Comparison of ENCODE assay signal across 16 cellular contexts in genomic region chr12:50013361-50014147, GRCh38. TPM values are rescaled to one million over a fixed set of nuclear protein-coding genes. Genes with fewer than 3 reads are reported as not detected.
DNase-seq lines count a peak whose midpoint lies in the region; ATAC-seq and TF ChIP-seq lines count a peak whose summit lies in the region.
"Had no signal": no experiment of that assay in that cellular context is flagged by ENCODE, and none has a peak within 500 bp of the region (broad histone marks: within the 10 kb centered on the region; RNA-seq: fewer than 3 reads in every experiment).

No MANE protein-coding gene starts in this region.

- no peaks in the 10 kb centered on the region for H3K27me3 Mint-ChIP-seq in activated CD4-positive, alpha-beta T cell treated with anti-CD3 and anti-CD28 coated beads for 36 hours
- H3K27me3 Mint-ChIP-seq in central memory CD8-positive, alpha-beta T cell: no peaks in the 10 kb centered on the region

- no peak for DNase-seq in activated CD4-positive, alpha-beta T cell treated with anti-CD3 and anti-CD28 coated beads for 36 hours
- no peak for DNase-seq in activated CD4-positive, alpha-beta T cell treated with anti-CD3 and anti-CD28 coated beads for 1 hour
- peak; percentile 26 for DNase-seq in M059J (ENCODE audit: low read depth)
- no peak for DNase-seq in central memory CD8-positive, alpha-beta T cell (ENCODE audit: low spot score in 2 of 2)
- DNase-seq in putamen (ENCODE audit: low spot score): peak; percentile 37
- no peak for DNase-seq in MG63
- no peak for DNase-seq in SKM-1 treated with dmso at 0.1 percent for 144 hours (lab: John Stamatoyannopoulos, UW; ENCODE audit: unreplicated experiment)
- no peak for DNase-seq in left lung
- DNase-seq: activated CD4-positive, alpha-beta T cell treated with anti-CD3 and anti-CD28 coated beads, Interleukin-2, amount 50 U/mL, for 1 hour; amygdala; Caco-2; dermis blood vessel endothelial cell; left cardiac atrium; NCI-H2081; psoas muscle had no signal

- H3K27ac Mint-ChIP-seq in activated CD4-positive, alpha-beta T cell treated with anti-CD3 and anti-CD28 coated beads for 36 hours: no peak overlapping the region
- H3K27ac Mint-ChIP-seq in central memory CD8-positive, alpha-beta T cell (ENCODE audit: low read depth): peak overlapping the region; percentile 17

- TF ChIP-seq CTCF in left lung (IDR thresholded peaks at IDR 0.05): no peak

- peaks cover 31% of the 10 kb centered on the region for H3K36me3 Mint-ChIP-seq in activated CD4-positive, alpha-beta T cell treated with anti-CD3 and anti-CD28 coated beads for 36 hours (ENCODE audit: low read depth)
- H3K36me3 Mint-ChIP-seq in central memory CD8-positive, alpha-beta T cell (ENCODE audit: insufficient read depth): peaks cover 12% of the 10 kb centered on the region

- no peak overlapping the region for H3K4me3 ChIP-seq in MG63
- H3K4me3 ChIP-seq in left lung: no peak overlapping the region
- H3K4me3 ChIP-seq: A549, psoas muscle had no signal

- peaks cover 0 to 20% of the 10 kb centered on the region in 2 donors for H3K4me1 ChIP-seq in left lung
- H3K4me1 ChIP-seq: Caco-2, psoas muscle had no signal

- CTCF ChIA-PET in activated CD4-positive, alpha-beta T cell treated with anti-CD3 and anti-CD28 coated beads for 36 hours (lab: Charles Lee): interaction anchor here (0.6 to 1.4 kb wide), 8 partner anchors 26 to 120 kb away, joined by 3 to 5 read pairs (median 3); no protein-coding TSS in a partner anchor

- peaks cover 9% of the 10 kb centered on the region for H3K4me1 Mint-ChIP-seq in activated CD4-positive, alpha-beta T cell treated with anti-CD3 and anti-CD28 coated beads for 36 hours
- peaks cover 7% of the 10 kb centered on the region for H3K4me1 Mint-ChIP-seq in central memory CD8-positive, alpha-beta T cell

- POLR2A ChIA-PET in activated CD4-positive, alpha-beta T cell treated with anti-CD3 and anti-CD28 coated beads for 36 hours (lab: Charles Lee): no interaction called here

- intact Hi-C loops in activated CD4-positive, alpha-beta T cell treated with anti-CD3 and anti-CD28 coated beads for 36 hours (cut with DNase I, micrococcal nuclease): no loop called here
- intact Hi-C loops in left lung (cut with DNase I): no loop called here

- peak; percentile 55 for ATAC-seq in activated CD4-positive, alpha-beta T cell treated with anti-CD3 and anti-CD28 coated beads for 36 hours
- ATAC-seq in central memory CD8-positive, alpha-beta T cell (replicated peaks; ENCODE audit: extremely low read depth, poor library complexity, severe bottlenecking): no peak
- no peak for ATAC-seq in left lung
- ATAC-seq: A549, left cardiac atrium, psoas muscle had no signal

- H3K9me3 ChIP-seq in MG63 (no peaks in the 10 kb centered on the region), left lung (no peaks in the 10 kb centered on the region)
- H3K9me3 ChIP-seq: A549, Caco-2, psoas muscle had no signal

- H3K9me3 Mint-ChIP-seq in activated CD4-positive, alpha-beta T cell treated with anti-CD3 and anti-CD28 coated beads for 36 hours (ENCODE audit: low read depth): no peaks in the 10 kb centered on the region
- H3K9me3 Mint-ChIP-seq in central memory CD8-positive, alpha-beta T cell: no peaks in the 10 kb centered on the region

- H3K27ac ChIP-seq in left lung: no peak overlapping the region
- H3K27ac ChIP-seq: A549, psoas muscle had no signal

- no peak overlapping the region for H3K4me3 Mint-ChIP-seq in activated CD4-positive, alpha-beta T cell treated with anti-CD3 and anti-CD28 coated beads for 36 hours
- no peak overlapping the region for H3K4me3 Mint-ChIP-seq in central memory CD8-positive, alpha-beta T cell

- H3K27me3 ChIP-seq in MG63: no peaks in the 10 kb centered on the region
- H3K27me3 ChIP-seq in left lung: no peaks in the 10 kb centered on the region

- H3K36me3 ChIP-seq in MG63 (peaks cover 68% of the 10 kb centered on the region), left lung (peaks cover 0 to 6% of the 10 kb centered on the region in 2 donors)

RNA-seq across cellular contexts. Expression of gene RACGAP1, which starts 11.7 kb away (rescaled TPM):
- 100 to 1,000 TPM in 1 of 2 experiments, 10 to 100 TPM in 1; 99.7 to 118 TPM for total RNA-seq in activated CD4-positive, alpha-beta T cell treated with anti-CD3 and anti-CD28 coated beads for 36 hours
- total RNA-seq in M059J (2014; rRNA removed; shearing (Covaris generic)): 113 and 137 TPM in 2 replicates
- 157 and 166 TPM in 2 replicates for total RNA-seq in MG63 (2014; rRNA removed; shearing (Covaris generic); ENCODE audit: low replicate concordance)
- total RNA-seq in left lung: 10 to 100 TPM; 20.7 to 35.9 TPM

RNA-seq across cellular contexts. Expression of gene AQP6, which starts 40.8 kb away (rescaled TPM):
- total RNA-seq in activated CD4-positive, alpha-beta T cell treated with anti-CD3 and anti-CD28 coated beads for 36 hours: not detected
- total RNA-seq in M059J (2014; rRNA removed; shearing (Covaris generic)): not detected in 2 replicates
- total RNA-seq in MG63 (2014; rRNA removed; shearing (Covaris generic); ENCODE audit: low replicate concordance): not detected in 2 replicates
- under 1 TPM in 1 of 2 donors, not detected in 1; 0.09 TPM for total RNA-seq in left lung
- total RNA-seq: Caco-2, dermis blood vessel endothelial cell, psoas muscle had no signal

RNA-seq across cellular contexts. Expression of gene ASIC1, which starts 43.8 kb away (rescaled TPM):
- total RNA-seq in activated CD4-positive, alpha-beta T cell treated with anti-CD3 and anti-CD28 coated beads for 36 hours: 1 to 10 TPM; 7.3 to 8.0 TPM
- 0.69 and 4.2 TPM in 2 replicates for total RNA-seq in M059J (2014; rRNA removed; shearing (Covaris generic))
- total RNA-seq in MG63 (2014; rRNA removed; shearing (Covaris generic); ENCODE audit: low replicate concordance): 1.5 and 1.7 TPM in 2 replicates
- total RNA-seq in left lung: 1 to 10 TPM; 2.1 to 2.9 TPM

RNA-seq across cellular contexts. Expression of gene AQP5, which starts 51.9 kb away (rescaled TPM):
- total RNA-seq in activated CD4-positive, alpha-beta T cell treated with anti-CD3 and anti-CD28 coated beads for 36 hours: not detected
- 0.25 and 0.27 TPM in 2 replicates for total RNA-seq in M059J (2014; rRNA removed; shearing (Covaris generic))
- total RNA-seq in MG63 (2014; rRNA removed; shearing (Covaris generic); ENCODE audit: low replicate concordance): not detected in 2 replicates
- total RNA-seq in left lung: 1 to 10 TPM; 7.2 to 7.7 TPM
- total RNA-seq: Caco-2, psoas muscle had no signal

Comparison
In these comparisons a context has a peak if more than half of its experiments do, and no peak if none do; other contexts are left out.
1. DNase-seq: peak in M059J (single experiment) and putamen (single experiment); none in activated CD4-positive, alpha-beta T cell treated with anti-CD3 and anti-CD28 coated beads for 36 hours (single experiment), activated CD4-positive, alpha-beta T cell treated with anti-CD3 and anti-CD28 coated beads for 1 hour (single experiment), central memory CD8-positive, alpha-beta T cell (0 of 2), MG63 (single experiment), SKM-1 treated with dmso at 0.1 percent for 144 hours (single experiment) and left lung (0 of 2).